In genomic region chr17:36608280-36608679, GRCh38 we compare ENCODE assay signal across 26 cellular contexts. TPM values are rescaled to one million over a fixed set of nuclear protein-coding genes. Genes with fewer than 3 reads are reported as not detected.
DNase-seq lines count a peak whose midpoint lies in the region; ATAC-seq, FAIRE-seq and TF ChIP-seq lines count a peak whose summit lies in the region.
"Had no signal": no experiment of that assay in that cellular context is flagged by ENCODE, and none has a peak within 500 bp of the region (broad histone marks: within the 10 kb centered on the region; RNA-seq: fewer than 3 reads in every experiment).

No MANE protein-coding gene starts in this region.

- no peak for FAIRE-seq in K562 (lab: Jason Lieb, UNC)
- FAIRE-seq: A204.1, D721Med had no signal

- H4K20me1 ChIP-seq in KMS-11 (ENCODE audit: insufficient read depth) (no peaks in the 10 kb centered on the region), K562 (replicated peaks; ENCODE audit: control insufficient read depth, insufficient read depth, low read length) (peaks cover 3% of the 10 kb centered on the region; the same call in 1 of the 2 replicates)

- H3K79me2 ChIP-seq in KMS-11 (ENCODE audit: insufficient read depth, low read depth) = peaks cover 13% of the 10 kb centered on the region; the same call in 1 of the 2 replicates
- peaks cover 33% of the 10 kb centered on the region for H3K79me2 ChIP-seq in K562 (ENCODE audit: control insufficient read depth, insufficient read depth, low read length)

- H3K9me3 Mint-ChIP-seq in neural crest cell = no peaks in the 10 kb centered on the region
- H3K9me3 Mint-ChIP-seq in activated T-cell treated with anti-CD3 and anti-CD28 coated beads, Interleukin-2, amount 50 U/mL, for 4 hours = no peaks in the 10 kb centered on the region
- H3K9me3 Mint-ChIP-seq: activated naive CD4-positive, alpha-beta T cell treated with anti-CD3 and anti-CD28 coated beads, Interleukin-2, amount 10 ng/mL, durations not matched to agents 7 days and 5 days; brain; CD4-positive, alpha-beta memory T cell had no signal

- no peak for TF ChIP-seq EP300 in K562 (IDR thresholded peaks at IDR 0.05; ENCODE audit: low read length)

- H2AFZ ChIP-seq in KMS-11 (ENCODE audit: low read depth) (no peak overlapping the region), K562 (ENCODE audit: low read depth, low read length) (no peak overlapping the region)
- H2AFZ ChIP-seq: parathyroid adenoma had no signal

- H3K4me1 ChIP-seq in KMS-11 (ENCODE audit: low read depth, poor library complexity, severe bottlenecking) (peaks cover 39% of the 10 kb centered on the region), K562 (replicated peaks in 1 of 2; ENCODE audit: control insufficient read depth in 2 of 2, insufficient read depth in 2 of 2, low read length in 2 of 2) (peaks cover 36 to 45% of the 10 kb centered on the region in 2 experiments; a peak in 4 of 5 replicates)
- H3K4me1 ChIP-seq: parathyroid adenoma, upper lobe of right lung had no signal

- no TSS peak for BruUV-seq in K562 (replicated peaks; lab: Mats Ljungman, UMichigan)

- H3K4me3 ChIP-seq in KMS-11 (IDR thresholded peaks at IDR 0.05; ENCODE audit: insufficient read depth, low read depth, low read length) (no peak overlapping the region), K562 (no peak overlapping the region)
- H3K4me3 ChIP-seq: GM23248, MG63, skin epidermis, upper lobe of right lung had no signal

- intact Hi-C loops in K562 (cut with micrococcal nuclease) = no loop called here
- intact Hi-C loops in Right ventricle myocardium superior (cut with DNase I) = no loop called here

- H3K27ac Mint-ChIP-seq in neural crest cell (ENCODE audit: unreplicated experiment) = peak overlapping the region; percentile 82
- H3K27ac Mint-ChIP-seq: activated naive CD4-positive, alpha-beta T cell treated with anti-CD3 and anti-CD28 coated beads, Interleukin-2, amount 10 ng/mL, durations not matched to agents 7 days and 5 days; brain had no signal

- WGBS in K562 (ENCODE audit: insufficient coverage, low coverage, missing lambda C conversion rate) = 43% methylated on average over 7 of the region's 7 CpGs

- TF ChIP-seq POLR2A in K562 (conservative IDR thresholded peaks at IDR 0.05) = no peak

- ATAC-seq in K562 (peak; percentile 7; the same call in 2 of the 3 replicates), Right ventricle myocardium superior (ENCODE audit: poor library complexity) (no peak), HG02588 (IDR thresholded peaks at IDR 0.05; ENCODE audit: unreplicated experiment) (no peak)
- ATAC-seq in activated T-cell treated with anti-CD3 and anti-CD28 coated beads, Interleukin-2, amount 50 U/mL, for 4 hours = no peak

- no peaks in the 10 kb centered on the region for H3K9me3 ChIP-seq in K562 (replicated peaks; ENCODE audit: control insufficient read depth, insufficient read depth, low read depth, low read length)
- H3K9me3 ChIP-seq: adrenal gland, MG63, upper lobe of right lung had no signal

- TF ChIP-seq RAD21 in K562 (CRISPR knock-in tag; conservative IDR thresholded peaks at IDR 0.05 in 1 of 2, IDR thresholded peaks at IDR 0.05 in 1 of 2) = no peak

- no peaks in the 10 kb centered on the region for H3K36me3 ChIP-seq in KMS-11 (ENCODE audit: insufficient read depth)
- peaks cover 32% of the 10 kb centered on the region for H3K36me3 ChIP-seq in K562 (ENCODE audit: control insufficient read depth, insufficient read depth, low read length)
- H3K36me3 ChIP-seq: adrenal gland, upper lobe of right lung had no signal

- peak; percentile 31 for DNase-seq in NCI-H748 (lab: John Stamatoyannopoulos, UW; ENCODE audit: unreplicated experiment)
- DNase-seq in NCI-H748 treated with DMSO at 0.1 percent for 48 hours (lab: John Stamatoyannopoulos, UW) = no peak
- DNase-seq in K562 (ENCODE audit: extremely low read depth in 1 of 4, low spot score in 3 of 4) = no peak
- DNase-seq in neural crest cell (ENCODE audit: low read depth, low spot score) = no peak
- no peak for DNase-seq in activated T-cell treated with anti-CD3 and anti-CD28 coated beads, Interleukin-2, amount 50 U/mL, for 4 hours
- no peak for DNase-seq in Right ventricle myocardium superior
- DNase-seq: activated CD4-positive, alpha-beta T cell treated with anti-CD3 and anti-CD28 coated beads, Interleukin-2, amount 50 U/mL, for 4 hours; activated CD4-positive, CD25-positive, alpha-beta regulatory T cell; activated naive CD4-positive, alpha-beta T cell treated with anti-CD3 and anti-CD28 coated beads, Interleukin-2, amount 10 ng/mL, durations not matched to agents 7 days and 5 days; CD4-positive, alpha-beta memory T cell; DND-41; effector CD4-positive, alpha-beta T cell; GF-D8; MG63; NCI-H1105 treated with DMSO at 0.1 percent for 48 hours; stimulated activated naive CD4-positive, alpha-beta T cell; upper lobe of right lung had no signal

- in situ Hi-C loops in K562 (cut with MboI) = no loop called here

- H3K9me1 ChIP-seq in K562 (ENCODE audit: control insufficient read depth, insufficient read depth, low read length) = no peaks in the 10 kb centered on the region

- CTCF ChIA-PET in K562 (lab: Yijun Ruan, JAX; ENCODE audit: low intra/inter-chr PET ratio) = interaction anchor here (0.6 to 1.7 kb wide), 3 partner anchors 18 to 129 kb away, joined by 3 to 10 read pairs (median 4); no protein-coding TSS in a partner anchor

- no peaks in the 10 kb centered on the region for H3K27me3 Mint-ChIP-seq in neural crest cell (ENCODE audit: low read depth)
- no peaks in the 10 kb centered on the region for H3K27me3 Mint-ChIP-seq in activated T-cell treated with anti-CD3 and anti-CD28 coated beads, Interleukin-2, amount 50 U/mL, for 4 hours (ENCODE audit: low read depth)
- H3K27me3 Mint-ChIP-seq: CD4-positive, alpha-beta memory T cell had no signal

- no peak for TF ChIP-seq CTCF in KMS-11 (conservative IDR thresholded peaks at IDR 0.05; ENCODE audit: low read depth, low read length)
- no peak for TF ChIP-seq CTCF in K562 (IDR thresholded peaks at IDR 0.05 in 2 of 3, conservative IDR thresholded peaks at IDR 0.05 in 1 of 3; ENCODE audit: insufficient read depth in 2 of 3, low read depth in 1 of 3, low read length in 3 of 3)
- TF ChIP-seq CTCF in neural crest cell (conservative IDR thresholded peaks at IDR 0.05) = no peak

- POLR2A ChIA-PET in K562 (lab: Yijun Ruan, JAX) = interaction anchor here (0.7 kb wide), 1 partner anchor 9 kb away, joined by 4 read pairs; no protein-coding TSS in a partner anchor

- H3K27me3 ChIP-seq in KMS-11 (ENCODE audit: insufficient read depth, low read depth) (no peaks in the 10 kb centered on the region), K562 (ENCODE audit: control insufficient read depth in 2 of 2, insufficient read depth in 2 of 2, low read length in 2 of 2) (no peaks in the 10 kb centered on the region)
- H3K27me3 ChIP-seq: adrenal gland, MG63, upper lobe of right lung had no signal

- H3K9ac ChIP-seq in KMS-11 (no peak overlapping the region; the same call in 1 of the 2 replicates), K562 (ENCODE audit: insufficient read depth in 1 of 2, low read depth in 2 of 2, low read length in 2 of 2) (peak overlapping the region; percentile 2 to 62; a peak in 1 of 4 replicates)
- H3K9ac ChIP-seq: GM23248, parathyroid adenoma had no signal

- H3K27ac ChIP-seq in KMS-11 (peak overlapping the region; percentile 81; the same call in 1 of the 2 replicates), K562 (ENCODE audit: extremely low read depth, low read depth, low read length) (0 out of 3 replicates have a peak overlapping the region, but pooled peaks have one; percentile 25)
- H3K27ac ChIP-seq: GM23248, parathyroid adenoma, skin epidermis, upper lobe of right lung had no signal

- peak overlapping the region; percentile 74; the same call in 1 of the 2 replicates for H3K4me2 ChIP-seq in KMS-11
- H3K4me2 ChIP-seq in K562 (ENCODE audit: insufficient read depth, low read length) = 0 out of 2 replicates have a peak overlapping the region, but pooled peaks have one; percentile 45

- H3K36me3 Mint-ChIP-seq in neural crest cell (ENCODE audit: low read depth) = no peaks in the 10 kb centered on the region
- H3K36me3 Mint-ChIP-seq in activated T-cell treated with anti-CD3 and anti-CD28 coated beads, Interleukin-2, amount 50 U/mL, for 4 hours (ENCODE audit: insufficient read depth) = peaks cover 16% of the 10 kb centered on the region
- H3K36me3 Mint-ChIP-seq: brain had no signal

- no peak overlapping the region for H3K4me3 Mint-ChIP-seq in neural crest cell
- no peak overlapping the region for H3K4me3 Mint-ChIP-seq in activated T-cell treated with anti-CD3 and anti-CD28 coated beads, Interleukin-2, amount 50 U/mL, for 4 hours
- H3K4me3 Mint-ChIP-seq: activated naive CD4-positive, alpha-beta T cell treated with anti-CD3 and anti-CD28 coated beads, Interleukin-2, amount 10 ng/mL, durations not matched to agents 7 days and 5 days had no signal

- peaks cover 19% of the 10 kb centered on the region for H3K4me1 Mint-ChIP-seq in neural crest cell
- peaks cover 26% of the 10 kb centered on the region for H3K4me1 Mint-ChIP-seq in activated T-cell treated with anti-CD3 and anti-CD28 coated beads, Interleukin-2, amount 50 U/mL, for 4 hours (ENCODE audit: low read depth)

RNA-seq across cellular contexts. Expression of gene MRM1, which starts 6.9 kb away (rescaled TPM):
- 7.6 and 26.8 TPM in 2 replicates for total RNA-seq in K562 (2011; cell fraction: chromatin; rRNA removed; ENCODE audit: low replicate concordance)
- 26.1 and 30.4 TPM in 2 replicates for total RNA-seq in K562 (2011; cell fraction: nucleolus; rRNA removed)
- 18.8 and 22.1 TPM in 2 replicates for total RNA-seq in K562 (2011; cell fraction: nucleoplasm; rRNA removed)
- total RNA-seq in K562 (2014; rRNA removed) (26.1 and 30.5 TPM in 2 replicates), K562 (2014; rRNA removed; fragmentation: Illumina TruSeq; extraction: Trizol) (9.8 and 12.8 TPM in 2 replicates), K562 (2015; rRNA removed; fragmentation: Illumina TruSeq; extraction: Trizol) (21.5 and 22.7 TPM in 2 replicates), K562 (2021) (28.1 and 28.4 TPM in 2 replicates), neural crest cell (4.6 and 5.4 TPM in 2 replicates), Right ventricle myocardium superior (8.3 TPM)
- polyA plus RNA-seq in K562 (2011; rRNA removed) (10.7 and 14.1 TPM in 2 replicates), K562 (2014; fragmentation: Illumina TruSeq; extraction: Trizol) (22.2 and 27.0 TPM in 2 replicates), K562 (2014; fragmentation: Nextera tagmentation; extraction: Ambion mirVana) (1 to 10 TPM in 1 of 2 experiments, under 1 TPM in 1; 0.61 to 1.4 TPM), K562 (2014; rRNA removed) (27.1 and 27.2 TPM in 2 replicates)
- polyA plus RNA-seq in K562 (2011; cell fraction: cytosol; rRNA removed) = 11.7 and 37.1 TPM in 2 replicates
- polyA plus RNA-seq in K562 (2011; cell fraction: nucleus; rRNA removed) = 10.4 and 25.5 TPM in 2 replicates
- polyA plus RNA-seq in K562 (2012) = 9.7 and 20.2 TPM in 2 replicates
- 3.2 and 6.3 TPM in 2 replicates for polyA minus RNA-seq in K562 (2011; rRNA and poly(A)+ RNA removed)
- 13.0 and 14.2 TPM in 2 replicates for polyA minus RNA-seq in K562 (2011; cell fraction: cytosol; rRNA and poly(A)+ RNA removed)
- polyA minus RNA-seq in K562 (2011; cell fraction: nucleus; rRNA and poly(A)+ RNA removed) = 10.3 and 12.9 TPM in 2 replicates
- total RNA-seq in activated T-cell treated with anti-CD3 and anti-CD28 coated beads, Interleukin-2, amount 50 U/mL, for 4 hours = 10 to 100 TPM; 17.2 to 23.8 (median 22.4) TPM

RNA-seq across cellular contexts. Expression of gene DHRS11, which starts 16.6 kb away (rescaled TPM):
- total RNA-seq in K562 (2011; cell fraction: chromatin; rRNA removed; ENCODE audit: low replicate concordance) = 92.9 and 198 TPM in 2 replicates
- total RNA-seq in K562 (2011; cell fraction: nucleolus; rRNA removed) = 118 and 119 TPM in 2 replicates
- 123 and 139 TPM in 2 replicates for total RNA-seq in K562 (2011; cell fraction: nucleoplasm; rRNA removed)
- total RNA-seq in K562 (2014; rRNA removed) = 59.8 and 75.7 TPM in 2 replicates
- 38.3 and 49.7 TPM in 2 replicates for total RNA-seq in K562 (2014; rRNA removed; fragmentation: Illumina TruSeq; extraction: Trizol)
- total RNA-seq in K562 (2015; rRNA removed; fragmentation: Illumina TruSeq; extraction: Trizol) = 43.9 and 45.1 TPM in 2 replicates
- total RNA-seq in K562 (2021) = 66.2 and 68.2 TPM in 2 replicates
- polyA plus RNA-seq in K562 (2011; rRNA removed) = 62.7 and 85.1 TPM in 2 replicates
- polyA plus RNA-seq in K562 (2011; cell fraction: cytosol; rRNA removed) = 78.5 and 144 TPM in 2 replicates
- 97.1 and 183 TPM in 2 replicates for polyA plus RNA-seq in K562 (2011; cell fraction: nucleus; rRNA removed)
- polyA plus RNA-seq in K562 (2012) = 64.9 and 69.7 TPM in 2 replicates
- 99.3 and 123 TPM in 2 replicates for polyA plus RNA-seq in K562 (2014; fragmentation: Illumina TruSeq; extraction: Trizol)
- 10 to 100 TPM; 15.2 to 23.0 TPM for polyA plus RNA-seq in K562 (2014; fragmentation: Nextera tagmentation; extraction: Ambion mirVana)
- polyA plus RNA-seq in K562 (2014; rRNA removed) = 87.3 and 100 TPM in 2 replicates
- 30.9 and 70.0 TPM in 2 replicates for polyA minus RNA-seq in K562 (2011; rRNA and poly(A)+ RNA removed)
- polyA minus RNA-seq in K562 (2011; cell fraction: cytosol; rRNA and poly(A)+ RNA removed) = 31.7 and 48.1 TPM in 2 replicates
- polyA minus RNA-seq in K562 (2011; cell fraction: nucleus; rRNA and poly(A)+ RNA removed) = 20.8 and 30.8 TPM in 2 replicates
- 12.3 and 14.7 TPM in 2 replicates for total RNA-seq in neural crest cell
- 10 to 100 TPM; 11.6 to 13.0 (median 12.0) TPM for total RNA-seq in activated T-cell treated with anti-CD3 and anti-CD28 coated beads, Interleukin-2, amount 50 U/mL, for 4 hours
- 13.9 TPM for total RNA-seq in Right ventricle myocardium superior
